Comparison of ENCODE assay signal across 8 cellular contexts in genomic region chr6:21588812-21589811, GRCh38.
DNase-seq lines count a peak whose midpoint lies in the region; ATAC-seq lines count a peak whose summit lies in the region.

No MANE protein-coding gene starts in this region.

- DNase-seq in Ammon's horn (ENCODE audit: low spot score): peak; percentile 90
- peak; percentile 70 for DNase-seq in NCI-H226
- peak; percentile 86 for DNase-seq in cerebellar cortex (ENCODE audit: low spot score)
- peak; percentile 87 for DNase-seq in kidney glomerular epithelial cell (lab: John Stamatoyannopoulos, UW)
- DNase-seq in stimulated activated CD4-positive, alpha-beta T cell treated with anti-CD3 and anti-CD28 coated beads, Interleukin-1b, Interleukin-23, amount 100 ng/mL, for 1 hour (ENCODE audit: low read depth in 2 of 2): peak; percentile 33 to 75

- ATAC-seq in GM19025 (IDR thresholded peaks at IDR 0.05; ENCODE audit: low read depth, unreplicated experiment): peak; percentile 21
- peak; percentile 37 for ATAC-seq in HG03196 (IDR thresholded peaks at IDR 0.05; ENCODE audit: unreplicated experiment)
- ATAC-seq in activated CD4-positive, CD25-positive, alpha-beta regulatory T cell treated with anti-CD3 and anti-CD28 coated beads, Interleukin-2, amount 50 U/mL, for 24 hours: peak; percentile 66 to 67

Comparison
In these comparisons a context has a peak if more than half of its experiments do, and no peak if none do; other contexts are left out.
1. Peak in every context shown above with its lines: DNase-seq and ATAC-seq.